2 cellular contexts compared by ENCODE assay signal in the genomic region with DNA sequence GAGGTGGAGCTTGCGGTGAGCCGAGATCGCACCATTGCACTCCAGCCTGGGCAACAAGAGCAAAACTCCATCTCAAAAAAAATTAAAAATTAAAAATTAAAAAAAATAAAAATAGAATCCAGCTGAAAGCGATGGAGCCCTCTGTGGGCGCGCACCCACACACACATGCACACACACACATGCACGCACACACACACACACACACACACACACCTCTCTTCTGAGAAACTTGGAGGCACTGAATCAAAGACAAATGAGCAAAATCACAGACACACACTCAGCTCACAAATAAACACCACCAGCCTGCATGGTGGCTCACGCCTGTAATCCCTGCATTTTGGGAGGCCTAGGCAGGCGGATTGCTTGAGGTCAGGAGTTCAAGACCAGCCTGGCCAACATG.
TF ChIP-seq lines count a peak whose summit lies in the region.

No MANE protein-coding gene starts in this region.

TF ChIP-seq in HEK293, 187 proteins besides CTCF, POLR2A, EP300 and RAD21:
- TF ChIP-seq EGR2 (tag by site-specific recombination; IDR thresholded peaks at IDR 0.05; ENCODE audit: low read depth) (peak; percentile 53), TRIM28 (IDR thresholded peaks at IDR 0.05; ENCODE audit: borderline replicate concordance, low read length) (no peak)
- TF ChIP-seq, protein P1, sequence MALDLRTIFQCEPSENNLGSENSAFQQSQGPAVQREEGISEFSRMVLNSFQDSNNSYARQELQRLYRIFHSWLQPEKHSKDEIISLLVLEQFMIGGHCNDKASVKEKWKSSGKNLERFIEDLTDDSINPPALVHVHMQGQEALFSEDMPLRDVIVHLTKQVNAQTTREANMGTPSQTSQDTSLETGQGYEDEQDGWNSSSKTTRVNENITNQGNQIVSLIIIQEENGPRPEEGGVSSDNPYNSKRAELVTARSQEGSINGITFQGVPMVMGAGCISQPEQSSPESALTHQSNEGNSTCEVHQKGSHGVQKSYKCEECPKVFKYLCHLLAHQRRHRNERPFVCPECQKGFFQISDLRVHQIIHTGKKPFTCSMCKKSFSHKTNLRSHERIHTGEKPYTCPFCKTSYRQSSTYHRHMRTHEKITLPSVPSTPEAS (tag by site-specific recombination; IDR thresholded peaks at IDR 0.05), result peak; percentile 77
TF ChIP-seq in HEK293: peak in this region for 2.

TF ChIP-seq in K562, 482 proteins besides CTCF, POLR2A, EP300 and RAD21:
- TF ChIP-seq BCOR (IDR thresholded peaks at IDR 0.05) (no peak), KDM1A (IDR thresholded peaks at IDR 0.05) (peak; percentile 31 to 41; a peak in 1 of 4 replicates)
